In the genomic region with DNA sequence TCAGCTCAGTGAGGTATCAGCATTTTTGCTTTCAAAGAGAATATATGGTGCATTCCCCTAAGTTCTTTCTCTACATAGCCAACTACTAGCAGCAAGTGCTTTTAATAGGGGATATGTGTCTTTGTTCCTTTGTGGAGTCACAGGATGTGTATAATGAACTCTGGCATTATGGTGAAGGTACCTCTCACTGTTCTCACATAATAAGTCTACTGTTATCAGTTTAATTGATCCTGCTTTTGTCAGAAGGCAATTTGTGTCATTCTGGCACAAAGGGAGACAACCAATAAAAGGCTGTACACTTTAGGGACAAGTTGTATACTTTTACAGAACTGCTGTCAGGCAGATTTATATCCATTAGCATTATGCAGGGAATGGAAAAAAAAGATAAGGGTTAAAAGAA, we compare ENCODE assay signal across 30 cellular contexts.
"Had no signal": no experiment of that assay in that cellular context is flagged by ENCODE, and none has a peak within 500 bp of the region (broad histone marks: within the 10 kb centered on the region; RNA-seq: fewer than 3 reads in every experiment).

No MANE protein-coding gene starts in this region.

- H3K27me3 Mint-ChIP-seq: naive B cell; natural killer cell treated with Interleukin-12 subunit alpha and Interleukin-12 subunit beta and Interleukin-15 and Interleukin-18, amount 100 ng/mL, for 72 hours; progenitor cell of endocrine pancreas; stimulated activated naive CD8-positive, alpha-beta T cell treated with anti-CD3 and anti-CD28 coated beads, Interleukin-15, amount 100 ng/mL, for 72 hours had no signal

- DNase-seq: dermis blood vessel endothelial cell; effector memory CD4-positive, alpha-beta T cell; foreskin keratinocyte; heart left ventricle; left cardiac atrium; mesenchymal stem cell; mucosa of descending colon; naive B cell; pancreas; right lobe of liver; stimulated activated CD4-positive, alpha-beta T cell treated with anti-CD3 and anti-CD28 coated beads, Interleukin-12 subunit alpha, Interleukin-12 subunit beta, amount 100 ng/mL, for 4 hours; stimulated activated CD4-positive, alpha-beta T cell treated with anti-CD3 and anti-CD28 coated beads, Interleukin-1b, Interleukin-23, amount 100 ng/mL, for 48 hours; stimulated activated CD4-positive, alpha-beta T cell treated with anti-CD3 and anti-CD28 coated beads, Interleukin-4, amount 100 ng/mL, for 1 hour; stimulated activated CD8-positive, alpha-beta memory T cell treated with anti-CD3 and anti-CD28 coated beads, Interleukin-4, amount 100 ng/mL, for 48 hours; stimulated activated naive CD4-positive, alpha-beta T cell; stimulated activated naive CD8-positive, alpha-beta T cell treated with anti-CD3 and anti-CD28 coated beads, Interleukin-15, amount 100 ng/mL, for 72 hours; transverse colon; upper lobe of right lung; uterus had no signal

- H3K36me3 Mint-ChIP-seq: mesothelial cell of epicardium; naive B cell; natural killer cell treated with Interleukin-12 subunit alpha and Interleukin-12 subunit beta and Interleukin-15 and Interleukin-18, amount 100 ng/mL, for 72 hours had no signal

- H3K4me1 Mint-ChIP-seq: mesothelial cell of epicardium; naive B cell; stimulated activated naive CD8-positive, alpha-beta T cell treated with anti-CD3 and anti-CD28 coated beads, Interleukin-15, amount 100 ng/mL, for 72 hours had no signal

- H3K36me3 ChIP-seq: esophagus muscularis mucosa, gastroesophageal sphincter, heart left ventricle, left lung, neutrophil, pancreas, right lobe of liver, suprapubic skin, transverse colon, upper lobe of right lung, uterus had no signal

- H3K4me3 Mint-ChIP-seq: mesothelial cell of epicardium; naive B cell; natural killer cell treated with Interleukin-12 subunit alpha and Interleukin-12 subunit beta and Interleukin-15 and Interleukin-18, amount 100 ng/mL, for 72 hours; stimulated activated naive CD8-positive, alpha-beta T cell treated with anti-CD3 and anti-CD28 coated beads, Interleukin-15, amount 100 ng/mL, for 72 hours had no signal

- H2AFZ ChIP-seq: hepatocyte had no signal

- H3K4me2 ChIP-seq: hepatocyte, smooth muscle cell had no signal

- H3K27ac ChIP-seq: coronary artery, esophagus muscularis mucosa, foreskin keratinocyte, gastroesophageal sphincter, heart left ventricle, hepatocyte, left lung, neutrophil, pancreas, right lobe of liver, suprapubic skin, transverse colon, upper lobe of right lung, uterus had no signal

- ATAC-seq: foreskin keratinocyte; gastroesophageal sphincter; heart left ventricle; left cardiac atrium; left lung; mucosa of descending colon; natural killer cell treated with Interleukin-12 subunit alpha and Interleukin-12 subunit beta and Interleukin-15 and Interleukin-18, amount 100 ng/mL, for 72 hours; pancreas; right lobe of liver; stimulated activated naive CD8-positive, alpha-beta T cell treated with anti-CD3 and anti-CD28 coated beads, Interleukin-15, amount 100 ng/mL, for 72 hours; upper lobe of right lung had no signal

- H3K4me3 ChIP-seq: coronary artery, esophagus muscularis mucosa, gastroesophageal sphincter, heart left ventricle, hepatocyte, left lung, mucosa of descending colon, pancreas, right lobe of liver, smooth muscle cell, suprapubic skin, transverse colon, upper lobe of right lung, uterus had no signal

- H3K9me3 ChIP-seq: esophagus muscularis mucosa, gastroesophageal sphincter, heart left ventricle, mucosa of descending colon, neutrophil, pancreas, right lobe of liver, suprapubic skin, transverse colon, upper lobe of right lung, uterus had no signal

- H3K27me3 ChIP-seq: esophagus muscularis mucosa, foreskin keratinocyte, gastroesophageal sphincter, heart left ventricle, hepatocyte, left lung, neutrophil, pancreas, right lobe of liver, suprapubic skin, transverse colon, upper lobe of right lung, uterus had no signal

- H3K4me1 ChIP-seq: esophagus muscularis mucosa, foreskin keratinocyte, gastroesophageal sphincter, heart left ventricle, left lung, pancreas, right lobe of liver, suprapubic skin, transverse colon, upper lobe of right lung, uterus had no signal

- H3K79me2 ChIP-seq: hepatocyte had no signal

- H3K27ac Mint-ChIP-seq: mesothelial cell of epicardium; naive B cell; natural killer cell treated with Interleukin-12 subunit alpha and Interleukin-12 subunit beta and Interleukin-15 and Interleukin-18, amount 100 ng/mL, for 72 hours; progenitor cell of endocrine pancreas; stimulated activated naive CD8-positive, alpha-beta T cell treated with anti-CD3 and anti-CD28 coated beads, Interleukin-15, amount 100 ng/mL, for 72 hours had no signal

- H3K9me3 Mint-ChIP-seq: mesothelial cell of epicardium; natural killer cell treated with Interleukin-12 subunit alpha and Interleukin-12 subunit beta and Interleukin-15 and Interleukin-18, amount 100 ng/mL, for 72 hours had no signal
